ENCODE assay signal across 9 cellular contexts in the genomic region with DNA sequence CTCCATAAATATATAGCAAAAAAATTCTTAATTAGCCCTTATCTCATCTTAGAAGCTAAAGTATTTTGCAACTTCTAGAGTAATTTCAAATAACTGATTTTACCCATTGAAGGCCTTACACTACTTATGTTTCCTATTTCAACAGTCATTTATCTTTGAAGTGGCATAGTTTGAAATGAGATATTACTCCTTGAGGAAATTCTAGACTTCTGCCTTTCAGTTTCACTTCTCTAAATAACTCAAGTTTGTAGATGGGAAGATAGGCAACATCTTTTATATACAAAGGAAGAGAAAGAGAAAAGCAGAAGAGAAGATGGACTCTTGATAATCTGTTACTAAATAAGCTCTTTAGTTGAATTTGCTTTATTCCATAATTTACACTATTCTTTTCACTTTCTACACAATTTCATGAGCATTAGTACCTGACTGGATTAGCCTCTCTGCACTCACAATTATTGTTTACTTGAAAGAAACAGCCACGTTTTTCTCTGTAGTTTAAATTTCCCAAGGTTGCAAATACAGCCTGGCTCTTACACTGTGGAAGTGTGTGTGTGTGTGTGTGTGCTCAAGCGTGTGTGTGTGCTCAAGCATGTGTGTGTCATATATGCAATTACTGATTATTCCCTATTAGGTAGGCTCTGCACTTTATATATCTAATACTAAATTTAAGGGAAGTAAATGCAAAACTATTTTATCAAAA.
DNase-seq lines count a peak whose midpoint lies in the region; ATAC-seq lines count a peak whose summit lies in the region.
"Had no signal": no experiment of that assay in that cellular context is flagged by ENCODE, and none has a peak within 500 bp of the region (broad histone marks: within the 10 kb centered on the region; RNA-seq: fewer than 3 reads in every experiment).

No MANE protein-coding gene starts in this region.

- H4K8ac ChIP-seq in neuronal stem cell (ENCODE audit: low read depth, low read length): no peak overlapping the region

- no peak overlapping the region for H4K91ac ChIP-seq in neuronal stem cell (ENCODE audit: low read depth, low read length, poor library complexity)

- H3K27ac ChIP-seq in neuronal stem cell (replicated peaks; ENCODE audit: low read length): no peak overlapping the region

- DNase-seq in Kasumi-1 (lab: John Stamatoyannopoulos, UW): peak; percentile 86 to 88
- peak; percentile 70 for DNase-seq in medulla oblongata (ENCODE audit: extremely low spot score)
- DNase-seq in GOT3 (lab: John Stamatoyannopoulos, UW): no peak
- no peak for DNase-seq in activated T-cell treated with anti-CD3 and anti-CD28 coated beads, Interleukin-2, amount 50 U/mL, for 1 hour
- DNase-seq in iPS-NIHi7 (ENCODE audit: extremely low spot score): no peak
- DNase-seq in neuronal stem cell (ENCODE audit: low spot score): no peak
- DNase-seq: activated CD8-positive, alpha-beta memory T cell treated with anti-CD3 and anti-CD28 coated beads, Interleukin-2, amount 50 U/mL, for 4 hours had no signal

- no peak overlapping the region for H2BK15ac ChIP-seq in neuronal stem cell (ENCODE audit: low read length)

- no peaks in the 10 kb centered on the region for H3K9me3 ChIP-seq in neuronal stem cell (replicated peaks in 1 of 2; ENCODE audit: control insufficient read depth in 2 of 2, insufficient read depth in 1 of 2, low read depth in 1 of 2, low read length in 2 of 2)

- no peak overlapping the region for H3K9ac ChIP-seq in neuronal stem cell (ENCODE audit: low read depth, low read length, poor library complexity)

- H2AK5ac ChIP-seq in neuronal stem cell (ENCODE audit: low read depth, low read length): no peak overlapping the region

- H3K4me2 ChIP-seq in neuronal stem cell (ENCODE audit: insufficient read depth, low read length, poor library complexity, severe bottlenecking): no peak overlapping the region

- no peak overlapping the region for H3K4ac ChIP-seq in neuronal stem cell (ENCODE audit: low read length)

- no peak overlapping the region for H2BK5ac ChIP-seq in neuronal stem cell (ENCODE audit: low read length)

- WGBS in neuronal stem cell (ENCODE audit: extremely low coverage in 2 of 2, insufficient read length in 2 of 2, insufficient replicate concordance in 1 of 2), 2 donors: no CpG with 5 or more reads among the region's 2 CpGs

- ATAC-seq in GM18517 (IDR thresholded peaks at IDR 0.05; ENCODE audit: unreplicated experiment): peak; percentile 97
- peak; percentile 95 for ATAC-seq in GM21825 (IDR thresholded peaks at IDR 0.05; ENCODE audit: unreplicated experiment)

- H3K27me3 ChIP-seq in neuronal stem cell (ENCODE audit: control insufficient read depth in 3 of 3, insufficient read depth in 3 of 3, low read depth in 1 of 3, low read length in 3 of 3): no peaks in the 10 kb centered on the region

- no peaks in the 10 kb centered on the region for H3K4me1 ChIP-seq in neuronal stem cell (ENCODE audit: control insufficient read depth in 2 of 2, insufficient read depth in 1 of 2, low read depth in 1 of 2, low read length in 2 of 2)

- H2AFZ ChIP-seq in neuronal stem cell (ENCODE audit: low read length): no peak overlapping the region

- H3K4me3 ChIP-seq in neuronal stem cell (ENCODE audit: low read length in 2 of 2): no peak overlapping the region

- H3K23ac ChIP-seq in neuronal stem cell (ENCODE audit: low read depth, low read length, poor library complexity): no peak overlapping the region

- H3K14ac ChIP-seq in neuronal stem cell (ENCODE audit: low read length): no peak overlapping the region

- H2BK120ac ChIP-seq in neuronal stem cell (ENCODE audit: low read depth, low read length): no peak overlapping the region

- no peak overlapping the region for H3K18ac ChIP-seq in neuronal stem cell (ENCODE audit: low read length)

- no peaks in the 10 kb centered on the region for H3K79me1 ChIP-seq in neuronal stem cell (ENCODE audit: low read depth, low read length)

- H3K36me3 ChIP-seq in neuronal stem cell (replicated peaks in 1 of 2; ENCODE audit: control insufficient read depth in 2 of 2, insufficient read depth in 2 of 2, low read length in 2 of 2): no peaks in the 10 kb centered on the region

- H2BK12ac ChIP-seq in neuronal stem cell (ENCODE audit: low read length): no peak overlapping the region

Comparison
In these comparisons a context has a peak if more than half of its experiments do, and no peak if none do; other contexts are left out.
1. DNase-seq: peak in Kasumi-1 (2 of 2) and medulla oblongata (single experiment); none in GOT3 (single experiment), activated T-cell treated with anti-CD3 and anti-CD28 coated beads, Interleukin-2, amount 50 U/mL, for 1 hour (single experiment), iPS-NIHi7 (single experiment) and neuronal stem cell (single experiment).